In the genomic region with DNA sequence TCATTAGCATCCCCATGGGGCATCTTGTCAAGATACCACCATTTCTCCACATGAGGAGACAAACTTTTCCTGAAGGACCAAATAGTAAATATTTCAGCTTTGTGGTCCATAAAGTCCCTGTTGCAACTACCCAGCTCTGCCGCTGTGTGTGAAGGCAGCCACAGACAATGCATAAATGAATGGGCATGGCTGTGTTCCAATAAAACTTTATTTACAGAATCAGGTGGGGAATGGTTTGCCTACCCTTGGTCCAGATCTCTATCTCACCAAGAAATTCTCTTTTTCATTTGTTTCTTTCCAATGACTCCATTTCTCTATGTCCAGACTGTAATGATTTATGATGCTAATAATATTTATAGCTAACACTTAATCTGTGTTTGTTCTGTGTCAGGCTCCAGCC, we compare ENCODE assay signal across 31 cellular contexts.
"Had no signal": no experiment of that assay in that cellular context is flagged by ENCODE, and none has a peak within 500 bp of the region (broad histone marks: within the 10 kb centered on the region; RNA-seq: fewer than 3 reads in every experiment).

No MANE protein-coding gene starts in this region.

- DNase-seq: activated B cell treated with CpG ODN at 0.5 μM for 24 hours; activated CD4-positive, alpha-beta memory T cell treated with anti-CD3 and anti-CD28 coated beads for 36 hours; activated CD4-positive, alpha-beta T cell treated with anti-CD3 and anti-CD28 coated beads for 4 hours; activated CD4-positive, alpha-beta T cell treated with anti-CD3 and anti-CD28 coated beads, Interleukin-2, amount 10 ng/mL, durations not matched to agents 24 days and 14 days; activated CD4-positive, alpha-beta T cell treated with anti-CD3 and anti-CD28 coated beads, Interleukin-2, amount 50 U/mL, for 1 hour; activated CD4-positive, alpha-beta T cell treated with anti-CD3 and anti-CD28 coated beads, Interleukin-2, amount 50 U/mL, for 4 hours; activated CD4-positive, CD25-positive, alpha-beta regulatory T cell treated with anti-CD3 and anti-CD28 coated beads, Interleukin-2, amount 50 U/mL, for 72 hours; activated CD8-positive, alpha-beta memory T cell treated with anti-CD3 and anti-CD28 coated beads, Interleukin-2, amount 50 U/mL, for 4 hours; activated CD8-positive, alpha-beta T cell treated with anti-CD3 and anti-CD28 coated beads for 36 hours; activated effector memory CD4-positive, alpha-beta T cell treated with anti-CD3 and anti-CD28 coated beads, Interleukin-2, amount 50 U/mL, for 16 hours; activated gamma-delta T cell treated with Interleukin-2 at 50 U/mL for 16 hours; activated naive CD4-positive, alpha-beta T cell; activated naive CD4-positive, alpha-beta T cell treated with anti-CD3 and anti-CD28 coated beads for 36 hours; activated naive CD4-positive, alpha-beta T cell treated with anti-CD3 and anti-CD28 coated beads, Interleukin-2, amount 50 U/mL, for 16 hours; activated naive CD8-positive, alpha-beta T cell treated with anti-CD3 and anti-CD28 coated beads for 36 hours; activated T-cell treated with anti-CD3 and anti-CD28 coated beads for 4 hours; activated T-cell treated with anti-CD3 and anti-CD28 coated beads, Interleukin-2, amount 50 U/mL, for 1 hour; activated T-cell treated with anti-CD3 and anti-CD28 coated beads, Interleukin-2, amount 50 U/mL, for 4 hours; activated T-cell treated with anti-CD3 and anti-CD28 coated beads, Interleukin-2, amount 50 U/mL, for 72 hours; amygdala; anterior cingulate cortex; caudate nucleus; cerebellar nuclear complex; T-helper 1 cell; T-helper 2 cell; T-helper 9 cell had no signal

- H3K36me3 ChIP-seq: ascending aorta, cardiac muscle cell had no signal

- H3K27ac ChIP-seq: ascending aorta, cardiac muscle cell, VCaP had no signal

- H3K9me3 ChIP-seq: ascending aorta had no signal

- ATAC-seq: activated CD8-positive, alpha-beta T cell treated with anti-CD3 and anti-CD28 coated beads for 36 hours; activated naive CD4-positive, alpha-beta T cell treated with anti-CD3 and anti-CD28 coated beads, Interleukin-2, amount 50 U/mL, for 72 hours; activated T-cell treated with anti-CD3 and anti-CD28 coated beads, Interleukin-2, amount 50 U/mL, for 4 hours; activated T-cell treated with anti-CD3 and anti-CD28 coated beads, Interleukin-2, amount 50 U/mL, for 72 hours; activated T-helper 17 cell treated with anti-CD3 and anti-CD28 coated beads, Interleukin-2, amount 50 U/mL, for 72 hours had no signal

- H3K27me3 ChIP-seq: ascending aorta, cardiac muscle cell had no signal

- H3K4me3 ChIP-seq: ascending aorta, cardiac muscle cell had no signal

- H3K4me1 ChIP-seq: ascending aorta had no signal
